In genomic region chr6:37576336-37576737, GRCh38 we compare ENCODE assay signal across 12 cellular contexts.
DNase-seq lines count a peak whose midpoint lies in the region; ATAC-seq, FAIRE-seq and TF ChIP-seq lines count a peak whose summit lies in the region.
"Had no signal": no experiment of that assay in that cellular context is flagged by ENCODE, and none has a peak within 500 bp of the region (broad histone marks: within the 10 kb centered on the region; RNA-seq: fewer than 3 reads in every experiment).

No MANE protein-coding gene starts in this region.

- DNase-seq in AG20443 (ENCODE audit: low spot score) (peak; percentile 78), HK-2 (ENCODE audit: unreplicated experiment) (peak; percentile 63), WERI-Rb-1 (peak; percentile 80), kidney glomerular epithelial cell (lab: John Stamatoyannopoulos, UW) (peak; percentile 53), GM19239 (ENCODE audit: insufficient read length, low spot score) (no peak)
- no peak for DNase-seq in activated naive CD4-positive, alpha-beta T cell treated with anti-CD3 and anti-CD28 coated beads, Interleukin-2, amount 50 U/mL, for 16 hours
- DNase-seq in stimulated activated CD8-positive, alpha-beta memory T cell treated with anti-CD3 and anti-CD28 coated beads, Interleukin-4, amount 100 ng/mL, for 48 hours = no peak
- DNase-seq: caudate nucleus; CD8-positive, alpha-beta T cell; gastrocnemius medialis; retina had no signal

- peaks cover 4% of the 10 kb centered on the region for H3K9me3 ChIP-seq in WERI-Rb-1 (ENCODE audit: severe bottlenecking)
- H3K9me3 ChIP-seq: gastrocnemius medialis had no signal

- peak overlapping the region; percentile 92 for H3K27ac ChIP-seq in WERI-Rb-1
- H3K27ac ChIP-seq: gastrocnemius medialis had no signal

- H3K36me3 ChIP-seq in WERI-Rb-1 = no peaks in the 10 kb centered on the region
- H3K36me3 ChIP-seq: gastrocnemius medialis had no signal

- no peak for FAIRE-seq in GM19239 (lab: Jason Lieb, UNC)

- ATAC-seq in GM21825 (IDR thresholded peaks at IDR 0.05; ENCODE audit: unreplicated experiment) = no peak
- ATAC-seq: CD8-positive, alpha-beta T cell; gastrocnemius medialis had no signal

- H3K4me3 ChIP-seq in WERI-Rb-1 (ENCODE audit: low read depth, low read length) = no peak overlapping the region
- H3K4me3 ChIP-seq: gastrocnemius medialis had no signal

- no peaks in the 10 kb centered on the region for H3K27me3 ChIP-seq in WERI-Rb-1 (ENCODE audit: insufficient read depth, low read depth, severe bottlenecking)
- H3K27me3 ChIP-seq: gastrocnemius medialis had no signal

- no peak for TF ChIP-seq CTCF in WERI-Rb-1 (IDR thresholded peaks at IDR 0.05; ENCODE audit: low read depth, low read length)

Comparison
In these comparisons a context has a peak if more than half of its experiments do, and no peak if none do; other contexts are left out.
1. DNase-seq: peak in AG20443 (single experiment), HK-2 (single experiment), WERI-Rb-1 (single experiment) and kidney glomerular epithelial cell (single experiment); none in activated naive CD4-positive, alpha-beta T cell treated with anti-CD3 and anti-CD28 coated beads, Interleukin-2, amount 50 U/mL, for 16 hours (single experiment), stimulated activated CD8-positive, alpha-beta memory T cell treated with anti-CD3 and anti-CD28 coated beads, Interleukin-4, amount 100 ng/mL, for 48 hours (single experiment) and GM19239 (single experiment).